Comparison of ENCODE assay signal across 1 cellular context in genomic region chr5:176596069-176596656, GRCh38.
TF ChIP-seq lines count a peak whose summit lies in the region.

No MANE protein-coding gene starts in this region.

TF ChIP-seq in GM23338, 12 proteins besides CTCF, POLR2A, EP300 and RAD21 (continued from another document):
- TF ChIP-seq ZNF462 (CRISPR knock-in tag; IDR thresholded peaks at IDR 0.05) (no peak), ZNF331 (CRISPR knock-in tag; IDR thresholded peaks at IDR 0.05; ENCODE audit: low read depth) (no peak), EZH2 (IDR thresholded peaks at IDR 0.05; ENCODE audit: low read depth, unreplicated experiment) (no peak)
